1 cellular context compared by ENCODE assay signal in the genomic region with DNA sequence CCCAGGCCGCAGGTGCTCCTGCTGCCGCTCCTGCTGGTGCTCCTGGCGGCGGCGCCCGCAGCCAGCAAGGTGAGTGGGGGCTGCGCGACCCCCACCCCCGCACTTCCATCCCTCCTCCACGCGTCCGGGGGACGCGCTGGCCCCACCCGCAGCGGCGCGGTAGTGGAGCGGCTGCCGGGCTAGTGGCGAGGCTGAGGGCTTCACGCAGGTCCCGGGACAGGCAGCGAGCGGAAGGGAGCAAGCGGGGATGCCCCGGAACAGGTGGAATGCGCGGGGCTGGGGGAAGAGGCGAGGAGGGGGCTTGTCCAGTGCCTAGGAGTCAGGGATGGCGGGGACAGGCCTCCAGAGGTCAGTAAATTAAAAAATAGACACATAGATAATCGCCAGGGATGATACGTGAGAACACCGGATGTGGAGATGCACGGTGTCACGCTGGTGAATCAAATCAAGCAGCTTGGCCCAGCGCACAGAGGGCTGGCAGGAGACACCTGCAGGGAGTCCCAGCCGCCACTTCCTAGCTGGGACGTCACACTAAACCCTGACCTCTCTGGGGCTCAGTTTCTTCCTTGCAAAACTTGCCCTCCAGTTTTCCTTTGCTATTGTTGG.
TF ChIP-seq lines count a peak whose summit lies in the region.

No MANE protein-coding gene starts in this region.

TF ChIP-seq in HCT116, 20 proteins besides CTCF, POLR2A, EP300 and RAD21 (continued from another document):
- TF ChIP-seq, protein P1, sequence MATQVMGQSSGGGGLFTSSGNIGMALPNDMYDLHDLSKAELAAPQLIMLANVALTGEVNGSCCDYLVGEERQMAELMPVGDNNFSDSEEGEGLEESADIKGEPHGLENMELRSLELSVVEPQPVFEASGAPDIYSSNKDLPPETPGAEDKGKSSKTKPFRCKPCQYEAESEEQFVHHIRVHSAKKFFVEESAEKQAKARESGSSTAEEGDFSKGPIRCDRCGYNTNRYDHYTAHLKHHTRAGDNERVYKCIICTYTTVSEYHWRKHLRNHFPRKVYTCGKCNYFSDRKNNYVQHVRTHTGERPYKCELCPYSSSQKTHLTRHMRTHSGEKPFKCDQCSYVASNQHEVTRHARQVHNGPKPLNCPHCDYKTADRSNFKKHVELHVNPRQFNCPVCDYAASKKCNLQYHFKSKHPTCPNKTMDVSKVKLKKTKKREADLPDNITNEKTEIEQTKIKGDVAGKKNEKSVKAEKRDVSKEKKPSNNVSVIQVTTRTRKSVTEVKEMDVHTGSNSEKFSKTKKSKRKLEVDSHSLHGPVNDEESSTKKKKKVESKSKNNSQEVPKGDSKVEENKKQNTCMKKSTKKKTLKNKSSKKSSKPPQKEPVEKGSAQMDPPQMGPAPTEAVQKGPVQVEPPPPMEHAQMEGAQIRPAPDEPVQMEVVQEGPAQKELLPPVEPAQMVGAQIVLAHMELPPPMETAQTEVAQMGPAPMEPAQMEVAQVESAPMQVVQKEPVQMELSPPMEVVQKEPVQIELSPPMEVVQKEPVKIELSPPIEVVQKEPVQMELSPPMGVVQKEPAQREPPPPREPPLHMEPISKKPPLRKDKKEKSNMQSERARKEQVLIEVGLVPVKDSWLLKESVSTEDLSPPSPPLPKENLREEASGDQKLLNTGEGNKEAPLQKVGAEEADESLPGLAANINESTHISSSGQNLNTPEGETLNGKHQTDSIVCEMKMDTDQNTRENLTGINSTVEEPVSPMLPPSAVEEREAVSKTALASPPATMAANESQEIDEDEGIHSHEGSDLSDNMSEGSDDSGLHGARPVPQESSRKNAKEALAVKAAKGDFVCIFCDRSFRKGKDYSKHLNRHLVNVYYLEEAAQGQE (IDR thresholded peaks at IDR 0.05; ENCODE audit: low read depth), result no peak
